In genomic region chr3:126472277-126473006, GRCh38 we compare ENCODE assay signal across 1 cellular context.
A peak's percentile ranks its signal among the peaks of the same experiment; 100 is the strongest.
TF ChIP-seq lines count a peak whose summit lies in the region.

No MANE protein-coding gene starts in this region.

TF ChIP-seq in liver, 16 proteins besides CTCF, POLR2A, EP300 and RAD21 (continued from another document):
- TF ChIP-seq MAX (IDR thresholded peaks at IDR 0.05): peak; percentile 85
